Comparison of ENCODE assay signal across 1 cellular context in the genomic region with DNA sequence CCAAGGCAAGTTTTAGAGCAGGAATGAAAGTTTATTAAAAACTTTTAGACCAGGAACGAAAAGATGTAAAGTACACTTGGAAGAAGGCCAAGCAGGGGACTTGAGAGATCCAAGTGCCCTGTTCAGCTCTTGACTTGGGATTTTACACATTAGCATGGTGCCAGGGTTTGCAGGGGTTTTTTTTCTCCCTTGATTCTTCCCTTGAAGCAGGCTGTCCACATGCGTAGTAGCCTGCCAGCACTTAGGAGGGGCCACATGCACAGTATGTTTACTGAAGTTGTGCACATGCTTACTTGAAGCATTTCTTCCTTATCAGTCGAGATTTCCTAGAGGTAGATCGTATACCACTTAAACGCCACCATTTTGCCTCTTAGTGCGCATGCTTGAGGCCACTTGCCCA.
TF ChIP-seq lines count a peak whose summit lies in the region.

No MANE protein-coding gene starts in this region.

TF ChIP-seq in H1, 55 proteins besides CTCF, POLR2A, EP300 and RAD21 (continued from another document):
- TF ChIP-seq POLR2AphosphoS5 (IDR thresholded peaks at IDR 0.05; ENCODE audit: low read depth, low read length) = no peak
- TF ChIP-seq JUND (IDR thresholded peaks at IDR 0.05; ENCODE audit: low read length) = no peak
- TF ChIP-seq SIN3A (conservative IDR thresholded peaks at IDR 0.05 in 1 of 2, IDR thresholded peaks at IDR 0.05 in 1 of 2; ENCODE audit: low read depth in 1 of 2, low read length in 2 of 2) = no peak
- TF ChIP-seq KDM4A (IDR thresholded peaks at IDR 0.05; ENCODE audit: low read depth, low read length, severe bottlenecking) = no peak
- TF ChIP-seq GTF2F1 (IDR thresholded peaks at IDR 0.05; ENCODE audit: borderline replicate concordance, low read depth, low read length) = no peak
- TF ChIP-seq CBX8 (IDR thresholded peaks at IDR 0.05; ENCODE audit: borderline replicate concordance, low read depth, low read length) = no peak
- no peak for TF ChIP-seq TAF7 (optimal IDR thresholded peaks at IDR 0.05; ENCODE audit: borderline replicate concordance, low read depth, low read length)
- no peak for TF ChIP-seq SAP30 (IDR thresholded peaks at IDR 0.05; ENCODE audit: insufficient read depth, insufficient replicate concordance, low read length)
- TF ChIP-seq TEAD4 (IDR thresholded peaks at IDR 0.05; ENCODE audit: low read depth, low read length) = no peak
- TF ChIP-seq RNF2 (IDR thresholded peaks at IDR 0.05; ENCODE audit: borderline replicate concordance, low read depth, low read length, missing control alignments, poor library complexity, severe bottlenecking) = no peak
- TF ChIP-seq CHD2 (IDR thresholded peaks at IDR 0.05; ENCODE audit: low read length) = no peak
